In the genomic region with DNA sequence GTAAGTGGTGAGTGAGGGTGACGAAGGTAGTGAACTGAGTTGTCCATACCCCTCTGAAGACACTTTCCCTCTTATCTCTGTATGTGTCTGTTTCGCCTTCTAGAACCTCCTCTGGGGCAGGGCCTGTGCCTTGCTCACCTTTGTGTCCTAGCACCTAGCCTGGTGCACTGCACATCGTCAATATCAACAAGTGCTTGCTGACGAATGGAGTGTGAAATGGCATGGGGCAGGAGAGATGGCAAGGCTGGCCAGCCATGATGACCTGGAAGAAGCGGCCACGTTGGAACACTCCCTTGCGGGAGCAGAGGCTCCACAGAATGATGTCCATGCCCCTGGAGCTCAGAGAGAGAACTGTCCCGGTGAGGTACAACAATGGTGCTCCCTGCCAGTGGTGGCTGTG, we compare ENCODE assay signal across 26 cellular contexts.
DNase-seq lines count a peak whose midpoint lies in the region; ATAC-seq and TF ChIP-seq lines count a peak whose summit lies in the region.
"Had no signal": no experiment of that assay in that cellular context is flagged by ENCODE, and none has a peak within 500 bp of the region (broad histone marks: within the 10 kb centered on the region; RNA-seq: fewer than 3 reads in every experiment).

No MANE protein-coding gene starts in this region.

- no peak overlapping the region for H3K4me2 ChIP-seq in mesendoderm (ENCODE audit: low read length)
- H3K4me2 ChIP-seq: A549 had no signal

- H3K27ac ChIP-seq in HEK293 (ENCODE audit: extremely low read depth, low read depth, low read length) (no peak overlapping the region), RWPE1 (peak overlapping the region; percentile 38), mesendoderm (ENCODE audit: low read depth, low read length) (no peak overlapping the region)
- H3K27ac ChIP-seq: A549, C4-2B had no signal

- no peaks in the 10 kb centered on the region for H3K79me1 ChIP-seq in mesendoderm (ENCODE audit: low read length)

- TF ChIP-seq CTCF in HEK293 (tag by site-specific recombination; IDR thresholded peaks at IDR 0.05) (no peak), RWPE1 (conservative IDR thresholded peaks at IDR 0.05; ENCODE audit: low read depth) (no peak), progenitor cell of endocrine pancreas (IDR thresholded peaks at IDR 0.05; ENCODE audit: unreplicated experiment) (no peak)

- no peaks in the 10 kb centered on the region for H3K27me3 Mint-ChIP-seq in progenitor cell of endocrine pancreas

- no peaks in the 10 kb centered on the region for H3K9me3 ChIP-seq in HEK293 (ENCODE audit: control insufficient read depth, insufficient read depth, low read depth, low read length)
- H3K9me3 ChIP-seq: A549 had no signal

- no peak overlapping the region for H3K9ac ChIP-seq in mesendoderm (ENCODE audit: low read length)

- H3K23ac ChIP-seq in mesendoderm (ENCODE audit: low read length): no peak overlapping the region

- no peaks in the 10 kb centered on the region for H3K79me2 ChIP-seq in mesendoderm (ENCODE audit: control insufficient read depth, insufficient read depth, low read length)

- H2BK15ac ChIP-seq in mesendoderm (replicated peaks; ENCODE audit: low read depth): no peak overlapping the region

- H2BK120ac ChIP-seq in mesendoderm (ENCODE audit: low read depth, low read length): no peak overlapping the region

- no peak overlapping the region for H4K8ac ChIP-seq in mesendoderm (ENCODE audit: low read depth, low read length)

- no peaks in the 10 kb centered on the region for H3K27me3 ChIP-seq in mesendoderm (ENCODE audit: insufficient read depth, low read length, poor library complexity)

- H4K5ac ChIP-seq in mesendoderm (ENCODE audit: low read length): no peak overlapping the region

- no peaks in the 10 kb centered on the region for H3K36me3 Mint-ChIP-seq in progenitor cell of endocrine pancreas (ENCODE audit: insufficient read depth)
- H3K36me3 Mint-ChIP-seq: CD8-positive, alpha-beta T cell had no signal

- no peak overlapping the region for H2AK5ac ChIP-seq in mesendoderm (ENCODE audit: low read length)

- peak overlapping the region; percentile 87 for H3K27ac Mint-ChIP-seq in progenitor cell of endocrine pancreas
- H3K27ac Mint-ChIP-seq: CD8-positive, alpha-beta T cell; HFFc6 had no signal

- no peak for ATAC-seq in GM21529 (IDR thresholded peaks at IDR 0.05; ENCODE audit: unreplicated experiment)
- ATAC-seq: A549; CD8-positive, alpha-beta T cell; GM12878; Panc1 had no signal

- no peak overlapping the region for H3K18ac ChIP-seq in mesendoderm (ENCODE audit: low read length)

- H3K4me1 ChIP-seq in HEK293 (ENCODE audit: control insufficient read depth, insufficient read depth, low read length): no peaks in the 10 kb centered on the region
- no peaks in the 10 kb centered on the region for H3K4me1 ChIP-seq in mesendoderm (ENCODE audit: control insufficient read depth, low read depth, low read length)
- H3K4me1 ChIP-seq: A549 had no signal

- CTCF ChIA-PET in HEK293 (lab: Yijun Ruan, JAX): no interaction called here
- CTCF ChIA-PET in RWPE1 (lab: Yijun Ruan, JAX): no interaction called here

- WGBS in mesendoderm (ENCODE audit: extremely low coverage, insufficient coverage, low lambda C conversion rate): no CpG with 5 or more reads among the region's 8 CpGs

- H3K4ac ChIP-seq in mesendoderm (ENCODE audit: low read depth, low read length): no peak overlapping the region

- DNase-seq in RWPE1 (ENCODE audit: low spot score): no peak
- DNase-seq in mesendoderm: no peak
- no peak for DNase-seq in progenitor cell of endocrine pancreas (ENCODE audit: low spot score, unreplicated experiment)
- DNase-seq in HuH-7.5 (ENCODE audit: low spot score): no peak
- DNase-seq in HCEC 1CT: no peak
- DNase-seq: AML-193; CD8-positive, alpha-beta T cell; DMS 273 treated with DMSO at 0.1 percent for 48 hours; DMS79; EL; GDM1; HFFc6; NCI-H1048; NCI-H1417; NCI-H187; NCI-H2081 treated with DMSO at 0.1 percent for 48 hours; NCI-H226; NCI-H510A; SHP77 treated with DMSO at 0.1 percent for 48 hours had no signal

- no peak overlapping the region for H3K4me3 Mint-ChIP-seq in progenitor cell of endocrine pancreas (ENCODE audit: low read depth)
- H3K4me3 Mint-ChIP-seq: CD8-positive, alpha-beta T cell; HFFc6 had no signal

- H3K4me1 Mint-ChIP-seq in progenitor cell of endocrine pancreas (ENCODE audit: low read depth): peaks cover 25% of the 10 kb centered on the region

- POLR2A ChIA-PET in HEK293 (lab: Yijun Ruan, JAX): interaction anchor here (1.2 kb wide), 1 partner anchor 449 kb away, joined by 3 read pairs; a partner anchor contains a TSS
- POLR2A ChIA-PET in RWPE1 (lab: Yijun Ruan, JAX; ENCODE audit: low non-redundant PET): no interaction called here

- H3K9me3 Mint-ChIP-seq in progenitor cell of endocrine pancreas (ENCODE audit: low read depth): peaks cover 10% of the 10 kb centered on the region
- H3K9me3 Mint-ChIP-seq: CD8-positive, alpha-beta T cell; HFFc6 had no signal

- H3K4me3 ChIP-seq in HEK293 (ENCODE audit: low read depth, low read length) (no peak overlapping the region), mesendoderm (ENCODE audit: low read length) (no peak overlapping the region)
- H3K4me3 ChIP-seq: A549, GM12878, SK-N-MC had no signal

- no peak overlapping the region for H2BK5ac ChIP-seq in mesendoderm (ENCODE audit: low read length)

- H3K36me3 ChIP-seq in HEK293 (ENCODE audit: control insufficient read depth in 2 of 2, insufficient read depth in 1 of 2, low read length in 2 of 2): no peaks in the 10 kb centered on the region
- no peaks in the 10 kb centered on the region for H3K36me3 ChIP-seq in mesendoderm (ENCODE audit: control insufficient read depth, insufficient read depth, low read length)

- peak overlapping the region; percentile 5 for H3K56ac ChIP-seq in mesendoderm (ENCODE audit: low read length)

TF ChIP-seq in HEK293, 187 proteins besides CTCF, POLR2A, EP300 and RAD21:
- TF ChIP-seq SCRT2 (tag by site-specific recombination; IDR thresholded peaks at IDR 0.05): peak; percentile 65
- no peak for TF ChIP-seq ZNF2 (tag by site-specific recombination; IDR thresholded peaks at IDR 0.05)
- no peak for TF ChIP-seq ZEB2 (tag by site-specific recombination; IDR thresholded peaks at IDR 0.05)
- no peak for TF ChIP-seq MYNN (tag by site-specific recombination; IDR thresholded peaks at IDR 0.05; ENCODE audit: borderline replicate concordance)
- TF ChIP-seq ZNF48 (tag by site-specific recombination; IDR thresholded peaks at IDR 0.05): no peak
- TF ChIP-seq, protein P1, sequence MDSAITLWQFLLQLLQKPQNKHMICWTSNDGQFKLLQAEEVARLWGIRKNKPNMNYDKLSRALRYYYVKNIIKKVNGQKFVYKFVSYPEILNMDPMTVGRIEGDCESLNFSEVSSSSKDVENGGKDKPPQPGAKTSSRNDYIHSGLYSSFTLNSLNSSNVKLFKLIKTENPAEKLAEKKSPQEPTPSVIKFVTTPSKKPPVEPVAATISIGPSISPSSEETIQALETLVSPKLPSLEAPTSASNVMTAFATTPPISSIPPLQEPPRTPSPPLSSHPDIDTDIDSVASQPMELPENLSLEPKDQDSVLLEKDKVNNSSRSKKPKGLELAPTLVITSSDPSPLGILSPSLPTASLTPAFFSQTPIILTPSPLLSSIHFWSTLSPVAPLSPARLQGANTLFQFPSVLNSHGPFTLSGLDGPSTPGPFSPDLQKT (IDR thresholded peaks at IDR 0.05; ENCODE audit: borderline replicate concordance, low read depth, low read length): no peak
- TF ChIP-seq SCRT1 (tag by site-specific recombination; IDR thresholded peaks at IDR 0.05; ENCODE audit: borderline replicate concordance): peak; percentile 61; the same call in 1 of the 2 replicates
- TF ChIP-seq ZNF202 (tag by site-specific recombination; IDR thresholded peaks at IDR 0.05; ENCODE audit: borderline replicate concordance): no peak
